ENCODE assay signal across 1 cellular context in the genomic region with DNA sequence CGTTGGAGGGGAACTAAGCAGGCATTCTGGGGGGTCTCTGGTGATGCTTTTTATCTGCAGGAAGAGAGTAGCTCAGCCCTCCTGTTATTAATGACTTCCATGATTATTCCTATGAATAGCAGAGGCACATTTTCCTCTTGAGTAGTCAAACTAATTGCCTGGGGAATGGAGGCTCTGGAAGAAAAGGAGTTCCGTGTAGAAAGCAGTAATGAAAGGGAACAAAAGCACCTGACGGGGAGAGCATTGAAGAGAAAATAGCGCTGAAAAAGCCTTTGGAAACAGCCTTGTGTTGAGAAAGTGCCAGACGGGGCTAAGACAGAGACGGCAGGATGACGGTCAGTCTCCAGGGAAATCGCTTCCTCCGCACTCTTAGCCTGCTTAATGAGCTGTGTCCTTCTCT.
TF ChIP-seq lines count a peak whose summit lies in the region.

No MANE protein-coding gene starts in this region.

TF ChIP-seq in GM23338, 12 proteins besides CTCF, POLR2A, EP300 and RAD21 (continued from another document):
- TF ChIP-seq ZNF462 (CRISPR knock-in tag; IDR thresholded peaks at IDR 0.05) (no peak), CREB1 (CRISPR knock-in tag; IDR thresholded peaks at IDR 0.05; ENCODE audit: low read depth) (no peak), POLR2AphosphoS5 (IDR thresholded peaks at IDR 0.05; ENCODE audit: low read depth) (no peak), ZNF114 (CRISPR knock-in tag; IDR thresholded peaks at IDR 0.05) (no peak), REST (IDR thresholded peaks at IDR 0.05; ENCODE audit: unreplicated experiment) (no peak), JUNB (IDR thresholded peaks at IDR 0.05; ENCODE audit: unreplicated experiment) (no peak)
- TF ChIP-seq, protein P1, sequence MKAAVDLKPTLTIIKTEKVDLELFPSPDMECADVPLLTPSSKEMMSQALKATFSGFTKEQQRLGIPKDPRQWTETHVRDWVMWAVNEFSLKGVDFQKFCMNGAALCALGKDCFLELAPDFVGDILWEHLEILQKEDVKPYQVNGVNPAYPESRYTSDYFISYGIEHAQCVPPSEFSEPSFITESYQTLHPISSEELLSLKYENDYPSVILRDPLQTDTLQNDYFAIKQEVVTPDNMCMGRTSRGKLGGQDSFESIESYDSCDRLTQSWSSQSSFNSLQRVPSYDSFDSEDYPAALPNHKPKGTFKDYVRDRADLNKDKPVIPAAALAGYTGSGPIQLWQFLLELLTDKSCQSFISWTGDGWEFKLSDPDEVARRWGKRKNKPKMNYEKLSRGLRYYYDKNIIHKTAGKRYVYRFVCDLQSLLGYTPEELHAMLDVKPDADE (IDR thresholded peaks at IDR 0.05), result no peak
